ENCODE assay signal across 9 cellular contexts in genomic region chr16:30053376-30054015, GRCh38. TPM values are rescaled to one million over a fixed set of nuclear protein-coding genes. Genes with fewer than 3 reads are reported as not detected.
DNase-seq lines count a peak whose midpoint lies in the region; ATAC-seq, FAIRE-seq and TF ChIP-seq lines count a peak whose summit lies in the region.
"Had no signal": no experiment of that assay in that cellular context is flagged by ENCODE, and none has a peak within 500 bp of the region (broad histone marks: within the 10 kb centered on the region; RNA-seq: fewer than 3 reads in every experiment).

No MANE protein-coding gene starts in this region.

- peak; percentile 90 for DNase-seq in A172 (ENCODE audit: low spot score)
- peak; percentile 70 for DNase-seq in RWPE1 (ENCODE audit: low spot score)
- DNase-seq in epithelial cell of proximal tubule (ENCODE audit: low read depth): no peak
- DNase-seq in frontal cortex (ENCODE audit: low spot score in 2 of 2): no peak

- POLR2A ChIA-PET in RWPE1 (lab: Yijun Ruan, JAX; ENCODE audit: low non-redundant PET): interaction anchor here (0.5 to 2.1 kb wide), 2 partner anchors 14 to 21 kb away, joined by 8 read pairs; no protein-coding TSS in a partner anchor

- H3K4me1 ChIP-seq in neuron (ENCODE audit: insufficient read depth, low read length): peaks cover 8% of the 10 kb centered on the region

- TF ChIP-seq CTCF in RWPE1 (conservative IDR thresholded peaks at IDR 0.05; ENCODE audit: low read depth) (no peak), epithelial cell of proximal tubule (conservative IDR thresholded peaks at IDR 0.05; ENCODE audit: low read depth, low read length) (no peak)

- CTCF ChIA-PET in RWPE1 (lab: Yijun Ruan, JAX): interaction anchor here (0.7 to 0.9 kb wide), 2 partner anchors 21 to 22 kb away, joined by 4 read pairs; partner anchors contain the start of gene TLCD3B

- H3K4me3 ChIP-seq in epithelial cell of proximal tubule (ENCODE audit: low read depth, low read length): peak overlapping the region; percentile 97
- H3K4me3 ChIP-seq in neuron (ENCODE audit: low read length): peak overlapping the region; percentile 60

- FAIRE-seq in frontal cortex (lab: Jason Lieb, UNC): no peak

- H2AFZ ChIP-seq in neuron (ENCODE audit: low read depth, low read length): peak overlapping the region; percentile 75

- H3K27me3 ChIP-seq in neuron (ENCODE audit: insufficient read depth, low read length): no peaks in the 10 kb centered on the region

- H3K9me3 ChIP-seq in neuron (ENCODE audit: low read length): no peaks in the 10 kb centered on the region

- peaks cover 2% of the 10 kb centered on the region for H3K36me3 ChIP-seq in neuron (ENCODE audit: insufficient read depth, low read length)

- ATAC-seq in GM19023 (IDR thresholded peaks at IDR 0.05; ENCODE audit: unreplicated experiment) (peak; percentile 33), GM18858 (IDR thresholded peaks at IDR 0.05; ENCODE audit: unreplicated experiment) (no peak), HG03342 (IDR thresholded peaks at IDR 0.05; ENCODE audit: unreplicated experiment) (no peak)

- H3K27ac ChIP-seq in RWPE1: peak overlapping the region; percentile 90

RNA-seq across cellular contexts. Expression of gene ALDOA, which starts 12.1 kb away (rescaled TPM):
- 1,380 and 1,410 TPM in 2 replicates for total RNA-seq in A172 (2014; rRNA removed; shearing (Covaris generic))
- total RNA-seq in epithelial cell of proximal tubule (1,398 and 2,089 TPM in 2 replicates), frontal cortex (76.6 TPM)

RNA-seq across cellular contexts. Expression of gene PPP4C, which starts 22.3 kb away (rescaled TPM):
- total RNA-seq in A172 (2014; rRNA removed; shearing (Covaris generic)): 185 and 215 TPM in 2 replicates
- total RNA-seq in epithelial cell of proximal tubule (98.4 and 178 TPM in 2 replicates), frontal cortex (90.5 TPM)

RNA-seq across cellular contexts. Expression of gene TLCD3B, which starts 22.4 kb away (rescaled TPM):
- 0.38 and 1.1 TPM in 2 replicates for total RNA-seq in A172 (2014; rRNA removed; shearing (Covaris generic))
- total RNA-seq in epithelial cell of proximal tubule: not detected in 2 replicates
- 10.2 TPM for total RNA-seq in frontal cortex

RNA-seq across cellular contexts. Expression of gene C16orf92, which starts 30.5 kb away (rescaled TPM):
- total RNA-seq in A172 (2014; rRNA removed; shearing (Covaris generic)): not detected in 2 replicates
- not detected in 2 replicates for total RNA-seq in epithelial cell of proximal tubule
- total RNA-seq in frontal cortex: not detected
- total RNA-seq: myocyte had no signal

RNA-seq across cellular contexts. Expression of gene TBX6, which starts 38.2 kb away (rescaled TPM):
- not detected in 2 replicates for total RNA-seq in A172 (2014; rRNA removed; shearing (Covaris generic))
- 0.07 and 1.3 TPM in 2 replicates for total RNA-seq in epithelial cell of proximal tubule
- total RNA-seq in frontal cortex: 0.41 TPM

Comparison
In these comparisons a context has a peak if more than half of its experiments do, and no peak if none do; other contexts are left out.
1. DNase-seq: peak in A172 (single experiment) and RWPE1 (single experiment); none in epithelial cell of proximal tubule (single experiment) and frontal cortex (0 of 2).
2. RNA of gene ALDOA, which starts 12.1 kb away (total RNA-seq): 1,398 to 2,089 TPM in epithelial cell of proximal tubule and 1,380 to 1,410 TPM in A172; 76.6 TPM in frontal cortex (single experiment); every median in the first group is over 10 times any median in the second.